In the genomic region with DNA sequence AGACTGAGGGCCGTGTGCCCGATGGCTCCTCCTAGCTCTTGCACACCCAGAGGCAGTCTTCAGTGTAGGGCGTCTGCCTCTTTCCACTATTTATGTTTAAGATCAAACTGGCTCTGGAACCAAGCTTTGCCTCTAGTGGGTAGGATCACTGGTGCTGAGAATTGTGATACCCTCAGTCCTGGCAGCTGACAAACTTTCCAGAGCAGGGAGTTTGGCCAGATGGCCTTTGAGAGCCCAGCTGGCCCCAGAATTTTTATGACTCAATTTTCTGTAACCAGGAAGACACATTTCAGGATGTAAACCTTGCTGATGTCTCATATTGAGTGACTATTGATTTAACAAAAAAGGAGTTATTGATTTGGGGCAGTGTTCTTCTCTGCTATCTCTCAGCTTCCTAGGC, we compare ENCODE assay signal across 1 cellular context.
TF ChIP-seq lines count a peak whose summit lies in the region.

No MANE protein-coding gene starts in this region.

TF ChIP-seq in HepG2, 621 proteins besides CTCF, POLR2A, EP300 and RAD21:
- TF ChIP-seq ZNF136 (CRISPR knock-in tag; IDR thresholded peaks at IDR 0.05; ENCODE audit: low read depth) (no peak), KAT2B (IDR thresholded peaks at IDR 0.05; ENCODE audit: borderline replicate concordance, low read depth, low read length) (peak; percentile 84; the same call in 1 of the 2 replicates)
